Comparison of ENCODE assay signal across 13 cellular contexts in the genomic region with DNA sequence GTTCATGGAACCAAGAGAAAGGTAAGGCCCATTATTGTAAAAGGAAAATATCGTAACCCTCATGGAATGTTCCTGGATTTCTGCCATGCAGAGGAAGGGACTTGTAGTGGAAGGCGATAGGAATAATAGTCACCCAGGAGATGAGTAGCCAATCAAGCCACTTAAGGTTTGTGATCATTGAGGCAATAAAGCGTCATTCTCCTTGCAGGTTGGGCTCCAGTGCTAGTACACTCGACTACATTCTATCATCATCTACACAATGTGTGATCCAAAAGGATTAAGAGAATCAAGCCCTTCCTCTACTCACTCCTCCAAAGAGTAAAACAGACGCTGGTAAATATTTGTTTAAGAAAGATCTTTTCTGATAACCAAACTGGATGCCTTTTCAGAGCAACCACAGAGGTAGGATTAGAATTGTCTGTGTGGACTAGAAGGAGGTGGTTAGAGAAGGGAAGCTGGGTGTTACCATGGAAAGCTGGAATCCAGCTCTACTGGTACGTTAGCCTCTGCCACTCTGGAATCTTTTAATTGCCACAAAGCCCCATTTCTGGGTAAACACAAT.
DNase-seq lines count a peak whose midpoint lies in the region; ATAC-seq and TF ChIP-seq lines count a peak whose summit lies in the region.
"Had no signal": no experiment of that assay in that cellular context is flagged by ENCODE, and none has a peak within 500 bp of the region (broad histone marks: within the 10 kb centered on the region; RNA-seq: fewer than 3 reads in every experiment).

No MANE protein-coding gene starts in this region.

- H3K27ac ChIP-seq in mucosa of rectum (ENCODE audit: low read depth in 2 of 2, low read length in 2 of 2): peak overlapping the region; percentile 67 to 82
- H3K27ac ChIP-seq: gastrocnemius medialis had no signal

- H3K36me3 ChIP-seq in mucosa of rectum (ENCODE audit: control insufficient read depth in 2 of 2, insufficient read depth in 2 of 2, low read length in 2 of 2): no peaks in the 10 kb centered on the region
- H3K36me3 ChIP-seq: gastrocnemius medialis had no signal

- H3K4me1 ChIP-seq in mucosa of rectum (ENCODE audit: control insufficient read depth in 2 of 2, insufficient read depth in 2 of 2, low read length in 2 of 2): peaks cover 7 to 22% of the 10 kb centered on the region in 2 donors
- H3K4me1 ChIP-seq: gastrocnemius medialis had no signal

- no peak for TF ChIP-seq CTCF in GM13977 (IDR thresholded peaks at IDR 0.05; ENCODE audit: extremely low read depth, insufficient read depth, missing control alignments)

- no peak for ATAC-seq in GM19467 (IDR thresholded peaks at IDR 0.05; ENCODE audit: unreplicated experiment)
- ATAC-seq: gastrocnemius medialis, SK-N-SH treated with all-trans-retinoic acid at 6 μM for 48 hours had no signal

- in situ Hi-C loops in GM13977 (cut with MboI; ENCODE audit: low pct_unique_long_range_greater_than_20kb, low sequenced_read_pairs, unreplicated experiment): no loop called here

- H3K27me3 ChIP-seq in mucosa of rectum (ENCODE audit: control insufficient read depth in 2 of 2, insufficient read depth in 2 of 2, low read length in 2 of 2): no peaks in the 10 kb centered on the region
- H3K27me3 ChIP-seq: gastrocnemius medialis had no signal

- H3K9ac ChIP-seq in mucosa of rectum (ENCODE audit: low read depth in 1 of 2, low read length in 2 of 2): peak overlapping the region in 1 of 2 donors; percentile 8

- DNase-seq in Daoy (ENCODE audit: low read depth) (peak; percentile 25), NCI-H510A (lab: John Stamatoyannopoulos, UW) (peak; percentile 37), dermis blood vessel endothelial cell (peak; percentile 41), GM13977 (ENCODE audit: low spot score) (no peak)
- DNase-seq in NK-92 treated with Interleukin-12 subunit alpha and Interleukin-12 subunit beta, amount 100 ng/mL, for 24 hours (lab: John Stamatoyannopoulos, UW): no peak
- DNase-seq in activated CD4-positive, CD25-positive, alpha-beta regulatory T cell (lab: John Stamatoyannopoulos, UW): no peak
- DNase-seq: activated CD4-positive, alpha-beta T cell treated with anti-CD3 and anti-CD28 coated beads, Interleukin-2, amount 50 U/mL, for 4 hours; gastrocnemius medialis; NCI-H1694; stimulated activated naive CD4-positive, alpha-beta T cell treated with Interleukin-2 at 50 U/mL for 16 hours had no signal

- H3K9me3 ChIP-seq in mucosa of rectum (ENCODE audit: control insufficient read depth in 2 of 2, low read length in 2 of 2): no peaks in the 10 kb centered on the region
- H3K9me3 ChIP-seq: gastrocnemius medialis had no signal

- H3K4me3 ChIP-seq in mucosa of rectum (ENCODE audit: low read length in 2 of 2): peak overlapping the region; percentile 41 to 42
- H3K4me3 ChIP-seq: gastrocnemius medialis had no signal

Comparison
In these comparisons a context has a peak if more than half of its experiments do, and no peak if none do; other contexts are left out.
1. DNase-seq: peak in Daoy (single experiment), NCI-H510A (single experiment) and dermis blood vessel endothelial cell (single experiment); none in NK-92 treated with Interleukin-12 subunit alpha and Interleukin-12 subunit beta, amount 100 ng/mL, for 24 hours (single experiment), activated CD4-positive, CD25-positive, alpha-beta regulatory T cell (0 of 4) and GM13977 (single experiment).